21 cellular contexts compared by ENCODE assay signal in the genomic region with DNA sequence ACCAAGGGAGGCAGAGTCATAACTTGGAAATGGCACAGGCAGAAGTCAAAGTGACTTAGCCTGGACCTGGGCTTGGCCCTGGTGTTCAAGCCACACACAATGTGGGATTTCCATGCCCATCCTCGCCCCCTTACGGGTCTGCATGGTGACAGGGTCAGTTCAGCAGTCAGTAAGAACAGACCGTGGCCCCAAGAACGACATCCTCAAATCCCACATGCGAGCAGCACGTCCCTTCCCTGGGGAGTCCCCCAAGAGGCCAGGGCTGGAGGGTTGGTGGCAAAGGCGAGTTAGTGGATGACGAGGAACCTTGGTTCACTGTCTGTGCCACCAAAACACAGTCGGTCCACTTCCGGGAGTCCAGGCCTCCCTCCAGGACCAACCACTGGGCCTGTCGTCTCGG.
"Had no signal": no experiment of that assay in that cellular context is flagged by ENCODE, and none has a peak within 500 bp of the region (broad histone marks: within the 10 kb centered on the region; RNA-seq: fewer than 3 reads in every experiment).

No MANE protein-coding gene starts in this region.

- H3K27ac Mint-ChIP-seq: effector memory CD8-positive, alpha-beta T cell; endodermal cell; immature natural killer cell; mesothelial cell of epicardium had no signal

- H3K36me3 Mint-ChIP-seq: immature natural killer cell, mesothelial cell of epicardium had no signal

- H3K4me3 Mint-ChIP-seq: effector memory CD8-positive, alpha-beta T cell; endodermal cell; immature natural killer cell; mesothelial cell of epicardium had no signal

- DNase-seq: colonic mucosa; dermis blood vessel endothelial cell; dorsolateral prefrontal cortex; effector CD4-positive, alpha-beta T cell; effector memory CD8-positive, alpha-beta T cell; endodermal cell; erythroblast; foreskin keratinocyte; heart left ventricle; hypothalamus; immature natural killer cell; left cardiac atrium; left lung; left ventricle myocardium superior; lower lobe of right lung; mesenchymal stem cell; mucosa of descending colon had no signal

- H3K4me1 ChIP-seq: colonic mucosa, foreskin keratinocyte, gastroesophageal sphincter, heart left ventricle, left lung, lower lobe of right lung had no signal

- H3K9me3 ChIP-seq: colonic mucosa, gastroesophageal sphincter, left lung, lower lobe of right lung, mucosa of descending colon had no signal

- H3K36me3 ChIP-seq: colonic mucosa, gastroesophageal sphincter, heart left ventricle, left lung, lower lobe of right lung had no signal

- H3K27ac ChIP-seq: colonic mucosa, dorsolateral prefrontal cortex, epithelial cell of prostate, foreskin keratinocyte, gastroesophageal sphincter, heart left ventricle, hepatocyte, left lung, lower lobe of right lung had no signal

- H3K4me1 Mint-ChIP-seq: endodermal cell, immature natural killer cell, mesothelial cell of epicardium had no signal

- H3K4me3 ChIP-seq: colonic mucosa, dorsolateral prefrontal cortex, gastroesophageal sphincter, heart left ventricle, hepatocyte, left lung, lower lobe of right lung, mucosa of descending colon had no signal

- H3K27me3 ChIP-seq: colonic mucosa, foreskin keratinocyte, hepatocyte had no signal

- H3K9me3 Mint-ChIP-seq: effector memory CD8-positive, alpha-beta T cell; endodermal cell; immature natural killer cell; mesothelial cell of epicardium had no signal
